Comparison of ENCODE assay signal across 8 cellular contexts in the genomic region with DNA sequence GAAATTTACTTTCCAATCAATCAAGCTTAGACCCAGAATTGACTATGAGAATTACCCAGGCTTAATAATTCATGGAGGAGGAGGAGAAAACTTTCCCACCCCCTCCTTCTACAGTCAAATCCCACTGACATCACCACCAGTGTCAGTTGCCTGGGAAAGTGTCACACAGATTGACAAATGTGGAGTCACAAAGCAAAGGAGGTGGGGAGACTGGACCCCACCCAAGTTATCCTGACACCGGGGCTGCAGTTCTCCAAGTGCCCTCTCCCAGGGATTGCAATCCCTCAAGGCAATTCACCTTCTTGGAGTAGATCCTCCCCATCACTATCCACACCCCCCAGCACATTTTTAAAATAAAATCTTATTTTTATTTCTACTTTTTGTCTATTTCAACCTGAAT.
"Had no signal": no experiment of that assay in that cellular context is flagged by ENCODE, and none has a peak within 500 bp of the region (broad histone marks: within the 10 kb centered on the region; RNA-seq: fewer than 3 reads in every experiment).

No MANE protein-coding gene starts in this region.

- H3K4me3 ChIP-seq: GM23248 had no signal

- H3K4me2 ChIP-seq: KMS-11 had no signal

- H3K9ac ChIP-seq: GM23248, KMS-11 had no signal

- H3K27ac ChIP-seq: GM23248, KMS-11 had no signal

- H2AFZ ChIP-seq: GM23248 had no signal

- FAIRE-seq: H54, HTR-8/SVneo had no signal

- DNase-seq: GM23248, GOT3, H9, HCEC 1CT, KBM-7 had no signal
